ENCODE assay signal across 29 cellular contexts in the genomic region with DNA sequence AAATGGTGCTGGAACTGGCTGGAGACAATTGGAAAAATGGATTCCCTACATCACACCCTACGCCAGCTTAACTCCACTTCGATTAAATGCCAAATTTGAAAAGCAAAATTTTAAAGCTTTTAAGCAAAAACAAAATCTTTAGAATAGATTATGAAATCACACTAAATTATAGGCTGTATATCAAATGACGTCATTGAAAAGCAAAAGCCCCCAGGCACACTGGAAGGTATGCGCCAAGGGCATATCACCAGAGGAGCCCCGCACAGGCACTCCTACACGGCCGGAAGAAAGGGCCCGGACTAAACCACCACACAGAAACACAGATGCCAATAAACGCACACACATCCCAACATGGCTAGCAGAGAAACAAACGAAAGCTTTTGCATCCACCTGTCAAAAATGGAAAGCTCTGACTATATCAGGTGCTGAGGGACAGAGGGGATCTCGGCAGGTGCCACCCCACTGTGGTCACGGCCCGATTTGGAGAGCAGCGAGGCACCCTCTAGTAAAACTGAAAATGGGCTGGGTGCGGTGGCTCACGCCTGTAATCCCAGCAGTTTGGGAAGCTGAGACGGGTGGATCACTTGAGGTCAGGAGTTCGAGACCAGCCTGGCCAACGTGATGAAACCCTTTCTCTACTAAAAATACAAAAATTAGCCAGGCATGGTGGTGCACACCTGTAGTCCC. TPM values are rescaled to one million over a fixed set of nuclear protein-coding genes. Genes with fewer than 3 reads are reported as not detected.
A peak's percentile ranks its signal among the peaks of the same experiment; 100 is the strongest.
DNase-seq lines count a peak whose midpoint lies in the region; ATAC-seq and TF ChIP-seq lines count a peak whose summit lies in the region.
"Had no signal": no experiment of that assay in that cellular context is flagged by ENCODE, and none has a peak within 500 bp of the region (broad histone marks: within the 10 kb centered on the region; RNA-seq: fewer than 3 reads in every experiment).

No MANE protein-coding gene starts in this region.

- peaks cover 43% of the 10 kb centered on the region for H3K36me3 ChIP-seq in lower lobe of right lung
- peaks cover 0 to 75% (median 36%) of the 10 kb centered on the region in 6 donors for H3K36me3 ChIP-seq in spleen

- H3K9me3 ChIP-seq in lower lobe of right lung (no peaks in the 10 kb centered on the region), spleen (no peaks in the 10 kb centered on the region)
- H3K9me3 ChIP-seq: mucosa of descending colon, stomach, tibial nerve had no signal

- POLR2A ChIA-PET in activated CD8-positive, alpha-beta T cell treated with anti-CD3 and anti-CD28 coated beads for 36 hours (lab: Charles Lee), result interaction anchor here (0.6 to 1.7 kb wide), 6 partner anchors 10 to 80 kb away, joined by 3 to 5 read pairs (median 4); no protein-coding TSS in a partner anchor

- H3K27me3 ChIP-seq in lower lobe of right lung (ENCODE audit: low read depth), result no peaks in the 10 kb centered on the region
- H3K27me3 ChIP-seq in spleen (replicated peaks in 1 of 7), result no peaks in the 10 kb centered on the region
- H3K27me3 ChIP-seq: brain microvascular endothelial cell, stomach, tibial nerve had no signal

- H3K4me1 ChIP-seq in lower lobe of right lung, result peaks cover 5% of the 10 kb centered on the region
- peaks cover 0 to 61% (median 28%) of the 10 kb centered on the region in 6 donors for H3K4me1 ChIP-seq in spleen
- H3K4me1 ChIP-seq: tibial nerve had no signal

- no peaks in the 10 kb centered on the region for H3K9me3 Mint-ChIP-seq in activated naive CD4-positive, alpha-beta T cell treated with anti-CD3 and anti-CD28 coated beads, Interleukin-2, amount 10 ng/mL, durations not matched to agents 7 days and 5 days
- no peaks in the 10 kb centered on the region for H3K9me3 Mint-ChIP-seq in activated CD8-positive, alpha-beta T cell treated with anti-CD3 and anti-CD28 coated beads for 36 hours
- H3K9me3 Mint-ChIP-seq: activated CD4-positive, alpha-beta T cell treated with anti-CD3 and anti-CD28 coated beads, Interleukin-2, amount 10 ng/mL, durations not matched to agents 7 days and 5 days; activated naive CD8-positive, alpha-beta T cell treated with anti-CD3 and anti-CD28 coated beads, Interleukin-2, amount 50 U/mL, for 24 hours; endodermal cell; T-helper 2 cell treated with Interferon-gamma antibody and Interleukin-4, amounts not matched to agents 5 μg/mL and 100 μg/mL, for 36 hours had no signal

- CTCF ChIA-PET in activated naive CD4-positive, alpha-beta T cell treated with anti-CD3 and anti-CD28 coated beads, Interleukin-2, amount 10 ng/mL, durations not matched to agents 7 days and 5 days (lab: Charles Lee), result interaction anchor here (1.0 to 2.3 kb wide), 2 partner anchors 10 to 13 kb away, joined by 4 to 10 read pairs; no protein-coding TSS in a partner anchor
- CTCF ChIA-PET in activated CD8-positive, alpha-beta T cell treated with anti-CD3 and anti-CD28 coated beads for 36 hours (lab: Charles Lee), result interaction anchor here (1.0 to 3.3 kb wide), 6 partner anchors 9 to 74 kb away, joined by 3 to 14 read pairs (median 4); no protein-coding TSS in a partner anchor

- no peak overlapping the region for H3K4me3 ChIP-seq in lower lobe of right lung
- no peak overlapping the region for H3K4me3 ChIP-seq in spleen
- H3K4me3 ChIP-seq: coronary artery, mucosa of descending colon, stomach, tibial nerve had no signal

- peaks cover 27% of the 10 kb centered on the region for H3K36me3 Mint-ChIP-seq in activated naive CD4-positive, alpha-beta T cell treated with anti-CD3 and anti-CD28 coated beads, Interleukin-2, amount 10 ng/mL, durations not matched to agents 7 days and 5 days
- H3K36me3 Mint-ChIP-seq in activated CD8-positive, alpha-beta T cell treated with anti-CD3 and anti-CD28 coated beads for 36 hours (ENCODE audit: low read depth), result peaks cover 13% of the 10 kb centered on the region

- peak overlapping the region; percentile 59 for H3K27ac Mint-ChIP-seq in activated naive CD4-positive, alpha-beta T cell treated with anti-CD3 and anti-CD28 coated beads, Interleukin-2, amount 10 ng/mL, durations not matched to agents 7 days and 5 days
- H3K27ac Mint-ChIP-seq in activated CD8-positive, alpha-beta T cell treated with anti-CD3 and anti-CD28 coated beads for 36 hours, result peak overlapping the region; percentile 82
- H3K27ac Mint-ChIP-seq: B cell had no signal

- no peak overlapping the region for H3K27ac ChIP-seq in lower lobe of right lung
- peak overlapping the region in 5 of 8 donors; percentile 53 to 79 (median 56) for H3K27ac ChIP-seq in spleen
- H3K27ac ChIP-seq: brain microvascular endothelial cell, VCaP had no signal

- ATAC-seq in activated CD8-positive, alpha-beta T cell treated with anti-CD3 and anti-CD28 coated beads for 36 hours, result no peak
- ATAC-seq in lower lobe of right lung, result no peak
- ATAC-seq: SK-N-SH treated with all-trans-retinoic acid at 6 μM for 48 hours had no signal

- TF ChIP-seq POLR2A in spleen (IDR thresholded peaks at IDR 0.05), result no peak

- H3K4me1 Mint-ChIP-seq in activated naive CD4-positive, alpha-beta T cell treated with anti-CD3 and anti-CD28 coated beads, Interleukin-2, amount 10 ng/mL, durations not matched to agents 7 days and 5 days, result peaks cover 16% of the 10 kb centered on the region
- peaks cover 14% of the 10 kb centered on the region for H3K4me1 Mint-ChIP-seq in activated CD8-positive, alpha-beta T cell treated with anti-CD3 and anti-CD28 coated beads for 36 hours (ENCODE audit: low read depth)

- H3K27me3 Mint-ChIP-seq in activated naive CD4-positive, alpha-beta T cell treated with anti-CD3 and anti-CD28 coated beads, Interleukin-2, amount 10 ng/mL, durations not matched to agents 7 days and 5 days, result no peaks in the 10 kb centered on the region
- H3K27me3 Mint-ChIP-seq in activated CD8-positive, alpha-beta T cell treated with anti-CD3 and anti-CD28 coated beads for 36 hours, result no peaks in the 10 kb centered on the region
- H3K27me3 Mint-ChIP-seq: activated CD4-positive, alpha-beta T cell treated with anti-CD3 and anti-CD28 coated beads, Interleukin-2, amount 10 ng/mL, durations not matched to agents 7 days and 5 days; activated naive CD8-positive, alpha-beta T cell treated with anti-CD3 and anti-CD28 coated beads, Interleukin-2, amount 50 U/mL, for 24 hours; B cell had no signal

- no peak for TF ChIP-seq CTCF in activated CD8-positive, alpha-beta T cell treated with anti-CD3 and anti-CD28 coated beads for 36 hours (IDR thresholded peaks at IDR 0.05)
- TF ChIP-seq CTCF in lower lobe of right lung (IDR thresholded peaks at IDR 0.05), result no peak
- TF ChIP-seq CTCF in spleen (IDR thresholded peaks at IDR 0.05 in 8 of 11, conservative IDR thresholded peaks at IDR 0.05 in 3 of 11), result no peak

- H3K4me3 Mint-ChIP-seq in activated naive CD4-positive, alpha-beta T cell treated with anti-CD3 and anti-CD28 coated beads, Interleukin-2, amount 10 ng/mL, durations not matched to agents 7 days and 5 days, result no peak overlapping the region
- no peak overlapping the region for H3K4me3 Mint-ChIP-seq in activated CD8-positive, alpha-beta T cell treated with anti-CD3 and anti-CD28 coated beads for 36 hours
- H3K4me3 Mint-ChIP-seq: activated CD4-positive, alpha-beta T cell treated with anti-CD3 and anti-CD28 coated beads, Interleukin-2, amount 10 ng/mL, durations not matched to agents 7 days and 5 days; B cell; endodermal cell; T-helper 2 cell treated with Interferon-gamma antibody and Interleukin-4, amounts not matched to agents 5 μg/mL and 100 μg/mL, for 36 hours had no signal

- intact Hi-C loops in activated CD8-positive, alpha-beta T cell treated with anti-CD3 and anti-CD28 coated beads for 36 hours (cut with micrococcal nuclease), result no loop called here
- intact Hi-C loops in lower lobe of right lung (cut with DNase I), result no loop called here
- intact Hi-C loops in spleen (cut with DNase I; ENCODE audit: low total_unique reads), result no loop called here

- DNase-seq in activated naive CD4-positive, alpha-beta T cell treated with anti-CD3 and anti-CD28 coated beads, Interleukin-2, amount 10 ng/mL, durations not matched to agents 7 days and 5 days, result no peak
- DNase-seq in activated naive CD4-positive, alpha-beta T cell treated with anti-CD3 and anti-CD28 coated beads, Interleukin-2, amount 50 U/mL, for 16 hours, result no peak
- no peak for DNase-seq in activated CD8-positive, alpha-beta T cell treated with anti-CD3 and anti-CD28 coated beads for 36 hours
- DNase-seq in lower lobe of right lung (peak; percentile 31), spleen (no peak), occipital lobe (lab: John Stamatoyannopoulos, UW) (no peak), retina (no peak)
- no peak for DNase-seq in stimulated activated CD8-positive, alpha-beta memory T cell treated with anti-CD3 and anti-CD28 coated beads, Interleukin-4, amount 100 ng/mL, for 48 hours
- DNase-seq: activated CD4-positive, alpha-beta T cell treated with anti-CD3 and anti-CD28 coated beads, Interleukin-2, amount 10 ng/mL, durations not matched to agents 7 days and 5 days; activated CD8-positive, alpha-beta memory T cell treated with anti-CD3 and anti-CD28 coated beads, Interleukin-2, amount 50 U/mL, for 48 hours; activated effector memory CD4-positive, alpha-beta T cell treated with Interleukin-2 at 50 U/mL for 16 hours; activated naive CD8-positive, alpha-beta T cell treated with anti-CD3 and anti-CD28 coated beads, Interleukin-2, amount 50 U/mL, for 24 hours; COR-L47; endodermal cell; KBM-7; NCI-H2171; NCI-H524 treated with DMSO at 0.1 percent for 48 hours; RPMI8226; stimulated activated CD4-positive, alpha-beta T cell treated with anti-CD3 and anti-CD28 coated beads, Interleukin-12 subunit alpha, Interleukin-12 subunit beta, amount 100 ng/mL, for 4 hours; stimulated activated CD4-positive, alpha-beta T cell treated with anti-CD3 and anti-CD28 coated beads, Interleukin-4, amount 100 ng/mL, for 4 hours; stomach had no signal

- 82 to 94% (median 88%) methylated on average over 19 of the region's 19 CpGs for WGBS in spleen, 5 donors

RNA-seq across cellular contexts. Expression of a gene that starts 17.0 kb away (rescaled TPM):
- 10 to 100 TPM; 19.3 to 25.1 TPM for total RNA-seq in activated CD8-positive, alpha-beta T cell treated with anti-CD3 and anti-CD28 coated beads for 36 hours
- total RNA-seq in lower lobe of right lung, result 10.8 TPM
- total RNA-seq in spleen, result 10 to 100 TPM; 19.3 to 80.7 (median 26.7) TPM
- 10 to 100 TPM; 25.9 to 32.5 (median 26.2) TPM for polyA plus RNA-seq in spleen
- total RNA-seq in occipital lobe, result 4.4 TPM

RNA-seq across cellular contexts. Expression of a gene that starts 22.8 kb away (rescaled TPM):
- 10 to 100 TPM; 79.9 to 87.5 TPM for total RNA-seq in activated CD8-positive, alpha-beta T cell treated with anti-CD3 and anti-CD28 coated beads for 36 hours
- total RNA-seq in lower lobe of right lung (108 TPM), spleen (100 to 1,000 TPM in 4 of 7 donors, 10 to 100 TPM in 3; 92.4 to 211 (median 109) TPM), occipital lobe (73.5 TPM)
- 10 to 100 TPM; 50.1 to 96.6 (median 72.5) TPM for polyA plus RNA-seq in spleen

RNA-seq across cellular contexts. Expression of a gene that starts 25.1 kb away (rescaled TPM):
- total RNA-seq in activated CD8-positive, alpha-beta T cell treated with anti-CD3 and anti-CD28 coated beads for 36 hours, result 100 to 1,000 TPM; 222 to 233 TPM
- total RNA-seq in lower lobe of right lung (101 TPM), spleen (100 to 1,000 TPM in 5 of 7 donors, 10 to 100 TPM in 2; 74.5 to 173 (median 106) TPM), occipital lobe (34.6 TPM)
- 100 to 1,000 TPM; 131 to 174 (median 154) TPM for polyA plus RNA-seq in spleen

RNA-seq across cellular contexts. Expression of a gene that starts 25.2 kb away (rescaled TPM):
- 10 to 100 TPM; 26.6 TPM for total RNA-seq in activated CD8-positive, alpha-beta T cell treated with anti-CD3 and anti-CD28 coated beads for 36 hours
- total RNA-seq in lower lobe of right lung, result 41.6 TPM
- total RNA-seq in spleen, result 10 to 100 TPM; 52.1 to 90.4 (median 80.8) TPM
- polyA plus RNA-seq in spleen, result 100 to 1,000 TPM in 2 of 3 donors, 10 to 100 TPM in 1; 90.6 to 181 (median 170) TPM
- 16.1 TPM for total RNA-seq in occipital lobe

RNA-seq across cellular contexts. Expression of a gene that starts 29.0 kb away (rescaled TPM):
- 10 to 100 TPM; 50.4 to 52.5 TPM for total RNA-seq in activated CD8-positive, alpha-beta T cell treated with anti-CD3 and anti-CD28 coated beads for 36 hours
- total RNA-seq in lower lobe of right lung (16.2 TPM), spleen (100 to 1,000 TPM in 1 of 7 donors, 10 to 100 TPM in 6; 61.5 to 111 (median 77.1) TPM), occipital lobe (4.4 TPM)
- polyA plus RNA-seq in spleen, result 10 to 100 TPM; 45.3 to 95.9 (median 61.6) TPM
